In the genomic region with DNA sequence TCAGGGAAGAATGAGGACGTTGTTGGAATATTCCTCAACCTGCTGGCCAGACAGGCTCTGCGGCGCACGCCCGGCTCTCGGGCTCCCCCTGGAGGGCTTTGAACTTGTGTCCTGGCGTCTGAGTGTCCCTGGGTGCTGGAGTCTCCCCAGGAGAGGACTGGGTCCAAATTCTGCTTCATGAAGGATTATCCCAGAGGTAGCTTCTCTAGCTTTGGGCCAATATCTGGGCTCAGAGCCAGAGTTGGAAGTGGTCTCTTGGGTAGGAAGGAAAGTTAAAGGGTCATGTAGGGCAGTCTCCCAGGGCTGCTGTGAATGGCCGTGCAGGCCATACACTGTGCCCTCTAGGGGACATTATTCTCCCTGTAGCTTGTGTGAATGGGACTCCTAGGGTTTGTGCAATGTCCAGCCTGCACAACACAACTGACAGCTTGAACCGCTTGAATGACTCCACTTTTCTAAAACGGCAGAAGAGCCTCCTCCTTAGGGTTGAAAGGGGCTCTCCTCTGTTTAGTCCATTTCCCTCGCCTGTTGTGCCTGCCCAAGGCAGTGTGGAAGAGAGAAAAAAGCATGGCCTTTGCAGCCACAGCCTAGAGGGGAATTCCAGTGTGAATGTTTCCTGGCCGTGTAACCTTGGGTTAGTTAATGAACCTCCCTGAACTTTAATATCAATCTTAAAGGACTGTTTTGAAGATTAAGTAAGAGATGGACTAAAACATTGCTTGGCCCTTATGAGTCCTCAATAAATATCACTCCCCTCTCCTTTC, we compare ENCODE assay signal across 10 cellular contexts.
DNase-seq lines count a peak whose midpoint lies in the region; ATAC-seq, FAIRE-seq and TF ChIP-seq lines count a peak whose summit lies in the region.
"Had no signal": no experiment of that assay in that cellular context is flagged by ENCODE, and none has a peak within 500 bp of the region (broad histone marks: within the 10 kb centered on the region; RNA-seq: fewer than 3 reads in every experiment).

No MANE protein-coding gene starts in this region.

- H3K4me1 Mint-ChIP-seq in activated B cell treated with CpG ODN at 0.5 μM for 24 hours, result no peaks in the 10 kb centered on the region

- peak; percentile 52 for DNase-seq in COLO668 (lab: John Stamatoyannopoulos, UW; ENCODE audit: unreplicated experiment)
- peak; percentile 59 for DNase-seq in H54 (ENCODE audit: insufficient read length, low spot score)
- DNase-seq in NCI-H2171 treated with DMSO at 0.1 percent for 48 hours (lab: John Stamatoyannopoulos, UW), result peak; percentile 39
- DNase-seq in activated B cell treated with CpG ODN at 0.5 μM for 24 hours, result peak; percentile 57
- peak; percentile 61 for DNase-seq in cerebellum (ENCODE audit: low spot score)
- peak; percentile 73 for DNase-seq in kidney tubule cell (ENCODE audit: low spot score)
- peak; percentile 14 for DNase-seq in stimulated activated CD4-positive, alpha-beta T cell treated with anti-CD3 and anti-CD28 coated beads, Interleukin-2, amount 100 ng/mL, for 4 hours (ENCODE audit: low read depth)

- CTCF ChIA-PET in activated B cell treated with CpG ODN at 0.5 μM for 24 hours (lab: Charles Lee), result interaction anchor here (1.0 to 3.6 kb wide), 5 partner anchors 13 to 53 kb away, joined by 3 to 22 read pairs (median 5); no protein-coding TSS in a partner anchor

- no peak for TF ChIP-seq POLR2A in H54 (IDR thresholded peaks at IDR 0.05; ENCODE audit: low read depth, low read length)

- intact Hi-C loops in activated B cell treated with CpG ODN at 0.5 μM for 24 hours (cut with micrococcal nuclease), result loop anchor here (1.0 to 5.0 kb wide), 3 partner anchors 53 to 193 kb away; a partner anchor contains a TSS

- no peaks in the 10 kb centered on the region for H3K36me3 Mint-ChIP-seq in activated B cell treated with CpG ODN at 0.5 μM for 24 hours (ENCODE audit: low read depth)

- no peaks in the 10 kb centered on the region for H3K9me3 Mint-ChIP-seq in activated B cell treated with CpG ODN at 0.5 μM for 24 hours
- H3K9me3 Mint-ChIP-seq: IgD-negative memory B cell; stimulated activated naive CD8-positive, alpha-beta T cell treated with anti-CD3 and anti-CD28 coated beads, Interleukin-15, Interleukin-2, amounts not matched to agents 100 ng/mL and 50 ng/mL, for 24 hours had no signal

- peak; percentile 79 for ATAC-seq in activated B cell treated with CpG ODN at 0.5 μM for 24 hours (ENCODE audit: low read depth)
- ATAC-seq in HG02623 (IDR thresholded peaks at IDR 0.05; ENCODE audit: unreplicated experiment), result no peak

- no peak for FAIRE-seq in H54 (lab: Jason Lieb, UNC)

- no peak overlapping the region for H3K27ac Mint-ChIP-seq in activated B cell treated with CpG ODN at 0.5 μM for 24 hours
- H3K27ac Mint-ChIP-seq: IgD-negative memory B cell; stimulated activated naive CD8-positive, alpha-beta T cell treated with anti-CD3 and anti-CD28 coated beads, Interleukin-15, Interleukin-2, amounts not matched to agents 100 ng/mL and 50 ng/mL, for 24 hours had no signal

- H3K4me3 Mint-ChIP-seq in activated B cell treated with CpG ODN at 0.5 μM for 24 hours, result no peak overlapping the region
- H3K4me3 Mint-ChIP-seq: IgD-negative memory B cell; stimulated activated naive CD8-positive, alpha-beta T cell treated with anti-CD3 and anti-CD28 coated beads, Interleukin-15, Interleukin-2, amounts not matched to agents 100 ng/mL and 50 ng/mL, for 24 hours had no signal

- TF ChIP-seq CTCF in activated B cell treated with CpG ODN at 0.5 μM for 24 hours (IDR thresholded peaks at IDR 0.05), result peak; percentile 61

- POLR2A ChIA-PET in activated B cell treated with CpG ODN at 0.5 μM for 24 hours (lab: Charles Lee), result interaction anchor here (0.6 kb wide), 1 partner anchor 53 kb away, joined by 3 read pairs; no protein-coding TSS in a partner anchor

- peaks cover 37% of the 10 kb centered on the region for H3K27me3 Mint-ChIP-seq in activated B cell treated with CpG ODN at 0.5 μM for 24 hours

Comparison
In these comparisons a context has a peak if more than half of its experiments do, and no peak if none do; other contexts are left out.
1. DNase-seq: peak in every context shown above with its lines; median percentile 73 in kidney tubule cell; 61 in cerebellum; 59 in H54; 57 in activated B cell treated with CpG ODN at 0.5 μM for 24 hours; 52 in COLO668; 39 in NCI-H2171 treated with DMSO at 0.1 percent for 48 hours; 14 in stimulated activated CD4-positive, alpha-beta T cell treated with anti-CD3 and anti-CD28 coated beads, Interleukin-2, amount 100 ng/mL, for 4 hours.